ENCODE assay signal across 2 cellular contexts in the genomic region with DNA sequence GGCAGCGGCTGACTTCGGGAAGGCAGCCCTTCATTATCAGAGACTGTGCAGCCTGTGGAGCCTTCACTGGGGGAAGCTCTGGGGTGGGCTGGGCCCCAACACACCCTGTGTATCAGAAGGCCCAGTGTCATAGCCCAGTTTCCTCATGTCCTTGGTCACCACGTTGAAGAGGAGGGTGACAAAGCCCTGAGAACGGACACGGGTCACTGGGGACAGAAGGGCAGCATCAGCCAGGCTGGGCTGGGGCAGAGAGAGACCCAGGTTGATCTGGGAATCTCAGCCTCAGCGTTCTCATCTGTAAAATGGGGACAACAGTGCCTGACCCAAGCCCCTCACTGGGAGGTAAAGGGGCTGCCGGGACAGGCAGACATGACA.
TF ChIP-seq lines count a peak whose summit lies in the region.

No MANE protein-coding gene starts in this region.

TF ChIP-seq in K562, 482 proteins besides CTCF, POLR2A, EP300 and RAD21:
- TF ChIP-seq, protein P1, sequence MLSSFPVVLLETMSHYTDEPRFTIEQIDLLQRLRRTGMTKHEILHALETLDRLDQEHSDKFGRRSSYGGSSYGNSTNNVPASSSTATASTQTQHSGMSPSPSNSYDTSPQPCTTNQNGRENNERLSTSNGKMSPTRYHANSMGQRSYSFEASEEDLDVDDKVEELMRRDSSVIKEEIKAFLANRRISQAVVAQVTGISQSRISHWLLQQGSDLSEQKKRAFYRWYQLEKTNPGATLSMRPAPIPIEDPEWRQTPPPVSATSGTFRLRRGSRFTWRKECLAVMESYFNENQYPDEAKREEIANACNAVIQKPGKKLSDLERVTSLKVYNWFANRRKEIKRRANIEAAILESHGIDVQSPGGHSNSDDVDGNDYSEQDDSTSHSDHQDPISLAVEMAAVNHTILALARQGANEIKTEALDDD (IDR thresholded peaks at IDR 0.05): no peak
- TF ChIP-seq BCOR (IDR thresholded peaks at IDR 0.05): peak; percentile 68

TF ChIP-seq in liver, 16 proteins besides CTCF, POLR2A, EP300 and RAD21:
- TF ChIP-seq EGR1 (IDR thresholded peaks at IDR 0.05; ENCODE audit: low read depth in 2 of 2) (no peak), RXRA (IDR thresholded peaks at IDR 0.05) (no peak), HNF4A (conservative IDR thresholded peaks at IDR 0.05) (peak in 1 of 2 donors; percentile 12), FOXA1 (IDR thresholded peaks at IDR 0.05) (no peak), HNF4G (IDR thresholded peaks at IDR 0.05) (no peak)
- TF ChIP-seq, protein P2, sequence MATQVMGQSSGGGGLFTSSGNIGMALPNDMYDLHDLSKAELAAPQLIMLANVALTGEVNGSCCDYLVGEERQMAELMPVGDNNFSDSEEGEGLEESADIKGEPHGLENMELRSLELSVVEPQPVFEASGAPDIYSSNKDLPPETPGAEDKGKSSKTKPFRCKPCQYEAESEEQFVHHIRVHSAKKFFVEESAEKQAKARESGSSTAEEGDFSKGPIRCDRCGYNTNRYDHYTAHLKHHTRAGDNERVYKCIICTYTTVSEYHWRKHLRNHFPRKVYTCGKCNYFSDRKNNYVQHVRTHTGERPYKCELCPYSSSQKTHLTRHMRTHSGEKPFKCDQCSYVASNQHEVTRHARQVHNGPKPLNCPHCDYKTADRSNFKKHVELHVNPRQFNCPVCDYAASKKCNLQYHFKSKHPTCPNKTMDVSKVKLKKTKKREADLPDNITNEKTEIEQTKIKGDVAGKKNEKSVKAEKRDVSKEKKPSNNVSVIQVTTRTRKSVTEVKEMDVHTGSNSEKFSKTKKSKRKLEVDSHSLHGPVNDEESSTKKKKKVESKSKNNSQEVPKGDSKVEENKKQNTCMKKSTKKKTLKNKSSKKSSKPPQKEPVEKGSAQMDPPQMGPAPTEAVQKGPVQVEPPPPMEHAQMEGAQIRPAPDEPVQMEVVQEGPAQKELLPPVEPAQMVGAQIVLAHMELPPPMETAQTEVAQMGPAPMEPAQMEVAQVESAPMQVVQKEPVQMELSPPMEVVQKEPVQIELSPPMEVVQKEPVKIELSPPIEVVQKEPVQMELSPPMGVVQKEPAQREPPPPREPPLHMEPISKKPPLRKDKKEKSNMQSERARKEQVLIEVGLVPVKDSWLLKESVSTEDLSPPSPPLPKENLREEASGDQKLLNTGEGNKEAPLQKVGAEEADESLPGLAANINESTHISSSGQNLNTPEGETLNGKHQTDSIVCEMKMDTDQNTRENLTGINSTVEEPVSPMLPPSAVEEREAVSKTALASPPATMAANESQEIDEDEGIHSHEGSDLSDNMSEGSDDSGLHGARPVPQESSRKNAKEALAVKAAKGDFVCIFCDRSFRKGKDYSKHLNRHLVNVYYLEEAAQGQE (IDR thresholded peaks at IDR 0.05): no peak
TF ChIP-seq in liver: peak in this region for 1.
